In the genomic region with DNA sequence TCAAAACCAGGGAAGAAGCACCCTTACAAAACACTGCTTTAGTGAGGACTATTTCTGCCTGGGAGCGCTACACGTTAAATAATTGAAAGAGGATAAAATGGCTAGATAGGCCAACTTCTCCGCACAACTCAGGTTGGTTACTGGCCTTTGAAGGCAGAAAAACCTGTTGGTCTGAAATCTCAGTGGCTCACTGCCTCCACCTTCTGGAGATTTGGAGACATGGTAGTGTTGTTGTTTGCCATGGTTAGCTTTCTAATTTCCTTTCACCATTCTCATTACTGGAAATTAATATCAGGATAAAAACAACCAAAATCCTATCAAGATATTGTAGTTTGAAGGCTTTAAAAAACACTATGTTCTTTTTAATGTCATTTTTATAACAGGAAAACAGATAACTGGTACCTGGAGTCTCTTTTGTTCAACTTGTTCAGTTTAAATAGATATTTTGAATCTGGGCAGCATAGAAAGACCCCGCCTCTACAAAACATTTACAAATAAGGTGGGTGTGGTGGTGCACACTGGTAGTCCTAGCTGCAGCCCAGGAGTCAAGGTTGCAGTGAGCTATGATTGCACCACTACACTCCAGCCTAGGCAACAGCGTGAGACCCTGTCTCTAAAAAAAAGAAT, we compare ENCODE assay signal across 8 cellular contexts. TPM values are rescaled to one million over a fixed set of nuclear protein-coding genes. Genes with fewer than 3 reads are reported as not detected.
DNase-seq lines count a peak whose midpoint lies in the region; ATAC-seq and TF ChIP-seq lines count a peak whose summit lies in the region.

No MANE protein-coding gene starts in this region.

- H3K4me3 ChIP-seq in BE2C (ENCODE audit: low read depth, low read length) (no peak overlapping the region), Peyer's patch (no peak overlapping the region), upper lobe of left lung (no peak overlapping the region)
- no peak overlapping the region for H3K4me3 ChIP-seq in Jurkat, Clone E6-1 (ENCODE audit: low read length)

- no peak overlapping the region for H3K4me3 Mint-ChIP-seq in activated T-cell treated with anti-CD3 and anti-CD28 coated beads, Interleukin-2, amount 50 U/mL, for 72 hours

- H3K27ac Mint-ChIP-seq in activated T-cell treated with anti-CD3 and anti-CD28 coated beads, Interleukin-2, amount 50 U/mL, for 72 hours = no peak overlapping the region

- peak; percentile 93 for TF ChIP-seq CTCF in BE2C (IDR thresholded peaks at IDR 0.05; ENCODE audit: low read depth, low read length)
- peak; percentile 58 to 90 (median 80) for TF ChIP-seq CTCF in Peyer's patch (IDR thresholded peaks at IDR 0.05)
- no peak for TF ChIP-seq CTCF in omental fat pad (IDR thresholded peaks at IDR 0.05)
- TF ChIP-seq CTCF in upper lobe of left lung (IDR thresholded peaks at IDR 0.05) = peak; percentile 55 to 79 (median 70)

- H3K27me3 ChIP-seq in BE2C = no peaks in the 10 kb centered on the region
- H3K27me3 ChIP-seq in Peyer's patch = no peaks in the 10 kb centered on the region
- no peaks in the 10 kb centered on the region for H3K27me3 ChIP-seq in upper lobe of left lung

- H3K36me3 ChIP-seq in BE2C (no peaks in the 10 kb centered on the region), Peyer's patch (no peaks in the 10 kb centered on the region), upper lobe of left lung (no peaks in the 10 kb centered on the region)

- no peaks in the 10 kb centered on the region for H3K9me3 Mint-ChIP-seq in activated T-cell treated with anti-CD3 and anti-CD28 coated beads, Interleukin-2, amount 50 U/mL, for 72 hours

- no peak for TF ChIP-seq EP300 in upper lobe of left lung (IDR thresholded peaks at IDR 0.05)

- ATAC-seq in activated T-cell treated with anti-CD3 and anti-CD28 coated beads, Interleukin-2, amount 50 U/mL, for 72 hours (replicated peaks in 1 of 2) = peak; percentile 72 to 76
- peak; percentile 76 for ATAC-seq in omental fat pad (ENCODE audit: low FRiP score)
- peak; percentile 80 to 84 for ATAC-seq in upper lobe of left lung (ENCODE audit: low FRiP score in 2 of 2)

- H3K27me3 Mint-ChIP-seq in activated T-cell treated with anti-CD3 and anti-CD28 coated beads, Interleukin-2, amount 50 U/mL, for 72 hours (ENCODE audit: low read depth) = no peaks in the 10 kb centered on the region

- H3K4me1 ChIP-seq in BE2C (no peaks in the 10 kb centered on the region), Peyer's patch (no peaks in the 10 kb centered on the region), upper lobe of left lung (no peaks in the 10 kb centered on the region)

- TF ChIP-seq POLR2A in Peyer's patch (IDR thresholded peaks at IDR 0.05) (no peak), upper lobe of left lung (IDR thresholded peaks at IDR 0.05) (no peak)

- H3K4me1 Mint-ChIP-seq in activated T-cell treated with anti-CD3 and anti-CD28 coated beads, Interleukin-2, amount 50 U/mL, for 72 hours (ENCODE audit: low read depth) = no peaks in the 10 kb centered on the region

- no peaks in the 10 kb centered on the region for H3K9me3 ChIP-seq in BE2C
- H3K9me3 ChIP-seq in Peyer's patch = no peaks in the 10 kb centered on the region
- H3K9me3 ChIP-seq in upper lobe of left lung = no peaks in the 10 kb centered on the region

- H3K27ac ChIP-seq in Peyer's patch (no peak overlapping the region), upper lobe of left lung (no peak overlapping the region)

- DNase-seq in BE2C = peak; percentile 62
- DNase-seq in GM19238 (ENCODE audit: insufficient read length, low spot score) = peak; percentile 4
- DNase-seq in Jurkat, Clone E6-1 (ENCODE audit: low read depth, low spot score) = peak; percentile 51
- peak in 1 of 3 donors; percentile 73 for DNase-seq in Peyer's patch
- peak; percentile 52 to 57 for DNase-seq in activated T-cell treated with anti-CD3 and anti-CD28 coated beads, Interleukin-2, amount 50 U/mL, for 72 hours
- DNase-seq in fibroblast of the conjunctiva (ENCODE audit: low read depth) = peak; percentile 55
- DNase-seq in omental fat pad (ENCODE audit: low spot score) = no peak
- DNase-seq in upper lobe of left lung = peak in 1 of 2 donors; percentile 26

- H3K36me3 Mint-ChIP-seq in activated T-cell treated with anti-CD3 and anti-CD28 coated beads, Interleukin-2, amount 50 U/mL, for 72 hours (ENCODE audit: insufficient read depth in 2 of 2) = no peaks in the 10 kb centered on the region

- 42 to 45% methylated on average over 5 of the region's 5 CpGs for WGBS in upper lobe of left lung, 2 donors

RNA-seq across cellular contexts. Expression of a gene that starts 27.5 kb away (rescaled TPM):
- 87.7 TPM for polyA plus RNA-seq in BE2C (2012; ENCODE audit: insufficient read depth, insufficient read length, low read depth)
- 112 TPM for polyA plus RNA-seq in Jurkat, Clone E6-1 (2012; ENCODE audit: insufficient read depth, insufficient read length)
- 100 to 1,000 TPM; 110 to 639 (median 135) TPM for total RNA-seq in Peyer's patch
- total RNA-seq in activated T-cell treated with anti-CD3 and anti-CD28 coated beads, Interleukin-2, amount 50 U/mL, for 72 hours = 100 to 1,000 TPM; 146 to 151 TPM
- total RNA-seq in omental fat pad = 100 to 1,000 TPM in 3 of 4 donors, 10 to 100 TPM in 1; 95.2 to 168 (median 148) TPM
- 100 to 1,000 TPM in 3 of 6 donors, 10 to 100 TPM in 3; 88.3 to 267 (median 96.6) TPM for total RNA-seq in upper lobe of left lung

Comparison
In these comparisons a context has a peak if more than half of its experiments do, and no peak if none do; other contexts are left out.
1. CTCF ChIP-seq: peak in BE2C (single experiment), Peyer's patch (6 of 6) and upper lobe of left lung (6 of 6); none in omental fat pad (0 of 3).
2. Peak in every context shown above with its lines, with median percentiles within 50 percentile points of each other: ATAC-seq.